8 cellular contexts compared by ENCODE assay signal in genomic region chr3:125916376-125916978, GRCh38. TPM values are rescaled to one million over a fixed set of nuclear protein-coding genes. Genes with fewer than 3 reads are reported as not detected.
A peak's percentile ranks its signal among the peaks of the same experiment; 100 is the strongest.
DNase-seq lines count a peak whose midpoint lies in the region; ATAC-seq and TF ChIP-seq lines count a peak whose summit lies in the region.

No MANE protein-coding gene starts in this region.

- H3K36me3 Mint-ChIP-seq in CD4-positive, alpha-beta memory T cell = peaks cover 0 to 5% of the 10 kb centered on the region in 2 donors

- POLR2A ChIA-PET in CD4-positive, alpha-beta memory T cell (lab: Charles Lee; ENCODE audit: partially characterized antibody) = interaction anchor here (0.8 to 1.4 kb wide), 3 partner anchors 168 to 559 kb away, joined by 3 to 9 read pairs (median 3); partner anchors contain the start of genes SLC41A3, ZNF148 and ZXDC

- intact Hi-C loops in CD4-positive, alpha-beta memory T cell (cut with micrococcal nuclease) = loop anchor here (1.0 to 10.0 kb wide), 11 partner anchors 74 to 1954 kb away; partner anchors contain the start of genes ABTB1, CCDC14, CHCHD6 and KLF15
- intact Hi-C loops in lower leg skin (cut with DNase I; ENCODE audit: low total_unique reads) = no loop called here

- peaks cover 5 to 26% (median 13%) of the 10 kb centered on the region in 4 donors for H3K4me1 Mint-ChIP-seq in CD4-positive, alpha-beta memory T cell

- ATAC-seq in HG03378 (IDR thresholded peaks at IDR 0.05; ENCODE audit: unreplicated experiment) = peak; percentile 52

- H3K4me3 ChIP-seq in CD4-positive, alpha-beta memory T cell (ENCODE audit: low read length in 2 of 2) = peak overlapping the region; percentile 11 to 76
- H3K4me3 ChIP-seq in duodenal mucosa (ENCODE audit: low read depth in 1 of 2, low read length in 2 of 2) (peak overlapping the region; percentile 68 to 73), lower leg skin (ENCODE audit: low read depth, poor library complexity, severe bottlenecking) (peak overlapping the region; percentile 59)

- no peak for TF ChIP-seq CTCF in lower leg skin (IDR thresholded peaks at IDR 0.05)

- DNase-seq in CD4-positive, alpha-beta memory T cell = peak in 3 of 5 donors; percentile 92 to 95 (median 93)
- DNase-seq in GM19240 (ENCODE audit: insufficient read length, low spot score) = peak; percentile 64
- peak; percentile 96 for DNase-seq in NCI-H345 (lab: John Stamatoyannopoulos, UW)
- DNase-seq in activated CD4-positive, CD25-positive, alpha-beta regulatory T cell treated with anti-CD3 and anti-CD28 coated beads, Interleukin-2, amount 50 U/mL, for 16 hours (ENCODE audit: low read depth, low spot score) = peak; percentile 86
- DNase-seq in lower leg skin (ENCODE audit: low spot score in 2 of 2) = peak in 1 of 2 donors; percentile 100
- peak in 2 of 3 experiments; percentile 88 to 91 for DNase-seq in stimulated activated CD4-positive, alpha-beta T cell treated with anti-CD3 and anti-CD28 coated beads, TNF-alpha, amount 100 ng/mL, for 24 hours (ENCODE audit: low read depth in 3 of 3)

- no peaks in the 10 kb centered on the region for H3K36me3 ChIP-seq in CD4-positive, alpha-beta memory T cell (ENCODE audit: insufficient read depth, low read length)
- H3K36me3 ChIP-seq in duodenal mucosa (ENCODE audit: control insufficient read depth in 1 of 2, insufficient read depth in 2 of 2, low read length in 2 of 2) = no peaks in the 10 kb centered on the region

- H3K9me3 Mint-ChIP-seq in CD4-positive, alpha-beta memory T cell = no peaks in the 10 kb centered on the region

- no peaks in the 10 kb centered on the region for H3K9me3 ChIP-seq in CD4-positive, alpha-beta memory T cell (ENCODE audit: control insufficient read depth in 1 of 2, low read length in 2 of 2)
- H3K9me3 ChIP-seq in duodenal mucosa (ENCODE audit: control insufficient read depth in 1 of 2, low read length in 2 of 2) = no peaks in the 10 kb centered on the region

- peaks cover 10% of the 10 kb centered on the region for H3K4me1 ChIP-seq in CD4-positive, alpha-beta memory T cell (ENCODE audit: insufficient read depth, low read length)
- peaks cover 0 to 4% of the 10 kb centered on the region in 2 donors for H3K4me1 ChIP-seq in duodenal mucosa (ENCODE audit: control insufficient read depth in 1 of 2, insufficient read depth in 2 of 2, low read length in 2 of 2)

- CTCF ChIA-PET in CD4-positive, alpha-beta memory T cell (lab: Charles Lee; ENCODE audit: partially characterized antibody) = interaction anchor here (1.0 kb wide), 1 partner anchor 150 kb away, joined by 5 read pairs; no protein-coding TSS in a partner anchor

- peak overlapping the region; percentile 94 to 99 (median 97) for H3K27ac Mint-ChIP-seq in CD4-positive, alpha-beta memory T cell

- peak overlapping the region; percentile 59 to 64 for H3K9ac ChIP-seq in duodenal mucosa (ENCODE audit: low read depth in 1 of 2, low read length in 2 of 2)

- H3K4me3 Mint-ChIP-seq in CD4-positive, alpha-beta memory T cell = peak overlapping the region; percentile 88 to 95 (median 90)

- no peaks in the 10 kb centered on the region for H3K27me3 ChIP-seq in CD4-positive, alpha-beta memory T cell (ENCODE audit: insufficient read depth, low read length)
- no peaks in the 10 kb centered on the region for H3K27me3 ChIP-seq in duodenal mucosa (ENCODE audit: control insufficient read depth in 1 of 2, insufficient read depth in 2 of 2, low read length in 2 of 2)

- H3K27ac ChIP-seq in CD4-positive, alpha-beta memory T cell (ENCODE audit: low read depth, low read length) = peak overlapping the region; percentile 81
- peak overlapping the region; percentile 44 for H3K27ac ChIP-seq in duodenal mucosa (ENCODE audit: low read depth, low read length)

- no peaks in the 10 kb centered on the region for H3K27me3 Mint-ChIP-seq in CD4-positive, alpha-beta memory T cell

- 0% methylated on average over 5 to 21 of the region's 58 CpGs for WGBS in lower leg skin, 2 donors

- TF ChIP-seq POLR2A in lower leg skin (IDR thresholded peaks at IDR 0.05) = no peak

RNA-seq across cellular contexts. Expression of gene ROPN1B, which starts 52.5 kb away (rescaled TPM):
- not detected for total RNA-seq in CD4-positive, alpha-beta memory T cell
- not detected for polyA plus RNA-seq in CD4-positive, alpha-beta memory T cell
- total RNA-seq in lower leg skin = 10 to 100 TPM in 2 of 4 donors, 1 to 10 TPM in 2; 4.0 to 19.9 (median 10.0) TPM

Comparison
In these comparisons a context has a peak if more than half of its experiments do, and no peak if none do; other contexts are left out.
1. RNA of gene ROPN1B, which starts 52.5 kb away (total RNA-seq): 4.0 to 19.9 TPM in lower leg skin; not detected in CD4-positive, alpha-beta memory T cell; every median in the first group is over 4 times any median in the second.
2. Peak in every context shown above with its lines, with median percentiles within 50 percentile points of each other: H3K4me3 ChIP-seq.